Comparison of ENCODE assay signal across 8 cellular contexts in genomic region chr6:157020398-157021266, GRCh38.
DNase-seq lines count a peak whose midpoint lies in the region; ATAC-seq and TF ChIP-seq lines count a peak whose summit lies in the region.

No MANE protein-coding gene starts in this region.

- H3K27me3 ChIP-seq in DND-41 (ENCODE audit: insufficient read depth, low read length, poor library complexity) = no peaks in the 10 kb centered on the region
- H3K27me3 ChIP-seq in right atrium auricular region = no peaks in the 10 kb centered on the region
- no peaks in the 10 kb centered on the region for H3K27me3 ChIP-seq in sigmoid colon

- H2AFZ ChIP-seq in DND-41 (ENCODE audit: low read depth, low read length) = peak overlapping the region; percentile 88

- no peak for TF ChIP-seq POLR2A in sigmoid colon (IDR thresholded peaks at IDR 0.05)

- peak; percentile 61 for DNase-seq in DND-41
- DNase-seq in HS-27A (ENCODE audit: low read depth) = peak; percentile 46
- DNase-seq in RPMI8226 = peak; percentile 67
- DNase-seq in right atrium auricular region (ENCODE audit: low spot score) = peak; percentile 66
- DNase-seq in sigmoid colon = no peak
- no peak for DNase-seq in putamen (ENCODE audit: low spot score)

- H3K9me3 ChIP-seq in DND-41 (ENCODE audit: insufficient read depth, low read length, severe bottlenecking) (no peaks in the 10 kb centered on the region), right atrium auricular region (peaks cover 0 to 4% of the 10 kb centered on the region in 2 donors), sigmoid colon (no peaks in the 10 kb centered on the region)

- peaks cover 48% of the 10 kb centered on the region; the same call in 1 of the 2 replicates for H4K20me1 ChIP-seq in DND-41 (ENCODE audit: insufficient read depth, low read length)

- intact Hi-C loops in sigmoid colon (cut with DNase I) = loop anchor here (2.0 to 5.0 kb wide), 3 partner anchors 43 to 456 kb away; no protein-coding TSS in a partner anchor

- H3K27ac ChIP-seq in DND-41 (ENCODE audit: low read length) (peak overlapping the region; percentile 93), adipose tissue (ENCODE audit: low read depth, low read length) (peak overlapping the region; percentile 96), right atrium auricular region (peak overlapping the region; percentile 98 to 99), sigmoid colon (peak overlapping the region; percentile 97 to 100 (median 100))

- peak overlapping the region; percentile 93 for H3K9ac ChIP-seq in DND-41 (ENCODE audit: low read depth, low read length)

- H3K36me3 ChIP-seq in DND-41 (ENCODE audit: insufficient read depth, low read length) (no peaks in the 10 kb centered on the region; the same call in 1 of the 2 replicates), right atrium auricular region (no peaks in the 10 kb centered on the region), sigmoid colon (no peaks in the 10 kb centered on the region)

- H3K4me3 ChIP-seq in DND-41 (ENCODE audit: low read depth in 1 of 2, low read length in 2 of 2) (peak overlapping the region; percentile 71 to 78), right atrium auricular region (peak overlapping the region; percentile 63 to 81), sigmoid colon (peak overlapping the region; percentile 68 to 89 (median 76))

- TF ChIP-seq CTCF in DND-41 (IDR thresholded peaks at IDR 0.05; ENCODE audit: borderline replicate concordance, extremely low read depth, low read length, poor library complexity, severe bottlenecking) = no peak
- no peak for TF ChIP-seq CTCF in right atrium auricular region (IDR thresholded peaks at IDR 0.05)
- no peak for TF ChIP-seq CTCF in sigmoid colon (IDR thresholded peaks at IDR 0.05)

- H3K79me2 ChIP-seq in DND-41 (ENCODE audit: insufficient read depth, low read length) = peaks cover 92% of the 10 kb centered on the region

- ATAC-seq in DND-41 (ENCODE audit: insufficient read depth, low read depth) (peak; percentile 52), GM21390 (IDR thresholded peaks at IDR 0.05; ENCODE audit: unreplicated experiment) (peak; percentile 35)

- peaks cover 32% of the 10 kb centered on the region for H3K4me1 ChIP-seq in DND-41 (ENCODE audit: insufficient read depth, low read length)
- peaks cover 0 to 39% of the 10 kb centered on the region in 2 donors for H3K4me1 ChIP-seq in right atrium auricular region
- H3K4me1 ChIP-seq in sigmoid colon = peaks cover 0 to 55% (median 41%) of the 10 kb centered on the region in 4 donors

- H3K4me2 ChIP-seq in DND-41 (ENCODE audit: insufficient read depth, low read length) = peak overlapping the region; percentile 66

- WGBS in adipose tissue, 3 donors = 3 to 5% (median 3%) methylated on average over 37 to 38 of the region's 38 CpGs
- 3% methylated on average over 38 of the region's 38 CpGs for WGBS in sigmoid colon, 2 donors

- no peak for TF ChIP-seq EP300 in sigmoid colon (IDR thresholded peaks at IDR 0.05)

Comparison
In these comparisons a context has a peak if more than half of its experiments do, and no peak if none do; other contexts are left out.
1. DNase-seq: peak in DND-41 (single experiment), HS-27A (single experiment), RPMI8226 (single experiment) and right atrium auricular region (single experiment); none in sigmoid colon (single experiment) and putamen (single experiment).
2. Peak in every context shown above with its lines, with median percentiles within 50 percentile points of each other: H3K27ac ChIP-seq and H3K4me3 ChIP-seq.